ENCODE assay signal across 14 cellular contexts in the genomic region with DNA sequence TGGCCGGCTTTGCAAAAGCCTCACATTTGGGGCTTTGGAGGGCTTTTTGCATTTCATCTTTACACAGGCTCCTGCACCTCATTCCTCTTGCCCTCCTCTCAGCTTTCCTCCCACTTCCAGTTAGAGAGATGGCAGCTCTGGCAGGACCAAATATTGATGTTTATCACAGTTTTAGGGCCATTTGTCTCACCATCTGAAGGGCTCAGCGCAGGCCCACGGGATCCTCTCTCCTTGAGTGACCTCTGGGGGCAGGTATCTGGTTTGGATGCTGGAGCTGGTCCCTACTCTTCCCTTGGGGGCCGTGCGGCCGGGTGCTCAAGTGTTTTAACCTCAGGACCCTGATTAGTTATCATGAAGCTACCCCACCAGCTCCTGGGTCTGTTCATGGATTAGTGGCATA. TPM values are rescaled to one million over a fixed set of nuclear protein-coding genes. Genes with fewer than 3 reads are reported as not detected.
A peak's percentile ranks its signal among the peaks of the same experiment; 100 is the strongest.
DNase-seq lines count a peak whose midpoint lies in the region; ATAC-seq and TF ChIP-seq lines count a peak whose summit lies in the region.
"Had no signal": no experiment of that assay in that cellular context is flagged by ENCODE, and none has a peak within 500 bp of the region (broad histone marks: within the 10 kb centered on the region; RNA-seq: fewer than 3 reads in every experiment).

No MANE protein-coding gene starts in this region.

- H3K27me3 Mint-ChIP-seq in endodermal cell (ENCODE audit: insufficient read depth) (peaks cover 23% of the 10 kb centered on the region), neural progenitor cell (ENCODE audit: insufficient read depth, low read depth) (no peaks in the 10 kb centered on the region)

- H3F3A ChIP-seq in neural progenitor cell (ENCODE audit: low read depth) = peaks cover 6% of the 10 kb centered on the region

- no peak for ATAC-seq in HG02571 (IDR thresholded peaks at IDR 0.05; ENCODE audit: unreplicated experiment)
- ATAC-seq: naive thymus-derived CD4-positive, alpha-beta T cell had no signal

- H3K9me3 Mint-ChIP-seq in endodermal cell = no peaks in the 10 kb centered on the region
- no peaks in the 10 kb centered on the region for H3K9me3 Mint-ChIP-seq in neural progenitor cell
- H3K9me3 Mint-ChIP-seq: CD4-positive, alpha-beta T cell had no signal

- no peak overlapping the region for H3K4me2 ChIP-seq in neural progenitor cell

- no peak for TF ChIP-seq POLR2A in thyroid gland (IDR thresholded peaks at IDR 0.05)

- H3K27ac Mint-ChIP-seq in endodermal cell (no peak overlapping the region), neural progenitor cell (no peak overlapping the region)
- H3K27ac Mint-ChIP-seq: CD4-positive, alpha-beta T cell; naive thymus-derived CD4-positive, alpha-beta T cell had no signal

- WGBS in endodermal cell (ENCODE audit: insufficient coverage in 1 of 2, insufficient read length in 1 of 2), 2 experiments = 90 to 93% methylated on average over 2 to 6 of the region's 6 CpGs
- 82 to 84% methylated on average over 6 of the region's 6 CpGs for WGBS in thyroid gland, 2 donors

- H3K4me3 Mint-ChIP-seq in endodermal cell = no peak overlapping the region
- H3K4me3 Mint-ChIP-seq in neural progenitor cell = peak overlapping the region; percentile 35
- H3K4me3 Mint-ChIP-seq: CD4-positive, alpha-beta T cell; naive thymus-derived CD4-positive, alpha-beta T cell had no signal

- peaks cover 73% of the 10 kb centered on the region for H3K36me3 ChIP-seq in SJCRH30
- H3K36me3 ChIP-seq in endodermal cell (ENCODE audit: control insufficient read depth, insufficient read depth, low read length) = no peaks in the 10 kb centered on the region
- no peaks in the 10 kb centered on the region for H3K36me3 ChIP-seq in neural progenitor cell
- H3K36me3 ChIP-seq in thyroid gland = peaks cover 15 to 44% of the 10 kb centered on the region in 2 donors

- DNase-seq in SJCRH30 (no peak), endodermal cell (no peak), neural progenitor cell (ENCODE audit: low spot score) (no peak), thyroid gland (no peak), cerebellar nuclear complex (lab: John Stamatoyannopoulos, UW) (no peak)
- no peak for DNase-seq in stimulated activated CD4-positive, alpha-beta T cell treated with anti-CD3 and anti-CD28 coated beads, Interleukin-15, amount 100 ng/mL, for 24 hours
- DNase-seq: activated effector memory CD4-positive, alpha-beta T cell treated with Interleukin-2 at 50 U/mL for 16 hours; CD4-positive, alpha-beta T cell; MV-4-11; naive thymus-derived CD4-positive, alpha-beta T cell; WERI-Rb-1 had no signal

- no peak for TF ChIP-seq CTCF in endodermal cell (conservative IDR thresholded peaks at IDR 0.05)
- TF ChIP-seq CTCF in neural progenitor cell (IDR thresholded peaks at IDR 0.05) = no peak
- TF ChIP-seq CTCF in thyroid gland (IDR thresholded peaks at IDR 0.05) = no peak

- no peak overlapping the region for H2AFZ ChIP-seq in neural progenitor cell (replicated peaks)

- no peaks in the 10 kb centered on the region for H3K79me2 ChIP-seq in neural progenitor cell (ENCODE audit: low read depth)

- H3K27ac ChIP-seq in SJCRH30 (peak overlapping the region; percentile 97), endodermal cell (ENCODE audit: low read depth, low read length) (peak overlapping the region; percentile 99), neural progenitor cell (no peak overlapping the region), thyroid gland (peak overlapping the region; percentile 90 to 99 (median 96))
- H3K27ac ChIP-seq: WERI-Rb-1 had no signal

- intact Hi-C loops in thyroid gland (cut with DNase I) = no loop called here

- H3K36me3 Mint-ChIP-seq in endodermal cell (ENCODE audit: low read depth) (no peaks in the 10 kb centered on the region), neural progenitor cell (peaks cover 6% of the 10 kb centered on the region)
- H3K36me3 Mint-ChIP-seq: naive thymus-derived CD4-positive, alpha-beta T cell had no signal

- H3K4me1 Mint-ChIP-seq in endodermal cell = peaks cover 9% of the 10 kb centered on the region
- H3K4me1 Mint-ChIP-seq in neural progenitor cell = peaks cover 57% of the 10 kb centered on the region

- H3K9me3 ChIP-seq in SJCRH30 (replicated peaks) = no peaks in the 10 kb centered on the region
- no peaks in the 10 kb centered on the region for H3K9me3 ChIP-seq in endodermal cell (ENCODE audit: control insufficient read depth, low read length)
- H3K9me3 ChIP-seq in neural progenitor cell (ENCODE audit: low read depth) = no peaks in the 10 kb centered on the region
- no peaks in the 10 kb centered on the region for H3K9me3 ChIP-seq in thyroid gland

- H3K27me3 ChIP-seq in SJCRH30 = no peaks in the 10 kb centered on the region
- no peaks in the 10 kb centered on the region for H3K27me3 ChIP-seq in endodermal cell (ENCODE audit: control insufficient read depth, insufficient read depth, low read length, poor library complexity, severe bottlenecking)
- H3K27me3 ChIP-seq in neural progenitor cell = peaks cover 4% of the 10 kb centered on the region
- H3K27me3 ChIP-seq in thyroid gland = no peaks in the 10 kb centered on the region

- H3K9ac ChIP-seq in endodermal cell (ENCODE audit: extremely low read depth, low read length, poor library complexity, severe bottlenecking) (no peak overlapping the region), neural progenitor cell (no peak overlapping the region)

- H3K4me1 ChIP-seq in SJCRH30 (peaks cover 59% of the 10 kb centered on the region), endodermal cell (ENCODE audit: control insufficient read depth, insufficient read depth, low read length) (peaks cover 5% of the 10 kb centered on the region), neural progenitor cell (peaks cover 21% of the 10 kb centered on the region), thyroid gland (peaks cover 82 to 97% of the 10 kb centered on the region in 2 donors)

- no peaks in the 10 kb centered on the region for H4K20me1 ChIP-seq in neural progenitor cell (ENCODE audit: low read depth)

- no peak overlapping the region for H3K4me3 ChIP-seq in SJCRH30
- H3K4me3 ChIP-seq in endodermal cell (ENCODE audit: low read length) = no peak overlapping the region
- no peak overlapping the region for H3K4me3 ChIP-seq in neural progenitor cell
- H3K4me3 ChIP-seq in thyroid gland (replicated peaks in 1 of 3) = no peak overlapping the region

RNA-seq across cellular contexts. Expression of a gene that starts 19.9 kb away (rescaled TPM):
- total RNA-seq in SJCRH30 (2014; rRNA removed; shearing (Covaris generic)) = 98.9 and 107 TPM in 2 replicates
- total RNA-seq in endodermal cell (1 to 10 TPM; 1.3 to 1.6 TPM), neural progenitor cell (ENCODE audit: low replicate concordance) (0.43 TPM in 1 of 2 replicates, not detected in the other), thyroid gland (100 to 1,000 TPM in 2 of 4 donors, 10 to 100 TPM in 2; 82.8 to 260 (median 167) TPM)
- polyA plus RNA-seq in endodermal cell (2013, experiment 1 of 2) = 6.6 TPM
- 8.9 TPM for polyA plus RNA-seq in endodermal cell (2013, experiment 2 of 2)
- total RNA-seq: activated CD8-positive, alpha-beta memory T cell treated with anti-CD3 and anti-CD28 coated beads for 36 hours; CD4-positive, alpha-beta T cell had no signal
- polyA plus RNA-seq: keratinocyte; naive thymus-derived CD4-positive, alpha-beta T cell had no signal

Comparison
In these comparisons a context has a peak if more than half of its experiments do, and no peak if none do; other contexts are left out.
1. RNA of a gene that starts 19.9 kb away (total RNA-seq): 82.8 to 260 TPM in thyroid gland and 98.9 to 107 TPM in SJCRH30; 1.3 to 1.6 TPM in endodermal cell and 0.43 TPM in neural progenitor cell; every median in the first group is over 10 times any median in the second.